Comparison of ENCODE assay signal across 28 cellular contexts in genomic region chr11:123523539-123523938, GRCh38.
"Had no signal": no experiment of that assay in that cellular context is flagged by ENCODE, and none has a peak within 500 bp of the region (broad histone marks: within the 10 kb centered on the region; RNA-seq: fewer than 3 reads in every experiment).

No MANE protein-coding gene starts in this region.

- H3K4me1 ChIP-seq: body of pancreas, colonic mucosa had no signal

- FAIRE-seq: endometrium, frontal cortex had no signal

- H3K4me3 ChIP-seq: body of pancreas, colonic mucosa had no signal

- H3K27me3 ChIP-seq: body of pancreas, colonic mucosa had no signal

- DNase-seq: activated CD4-positive, alpha-beta memory T cell treated with anti-CD3 and anti-CD28 coated beads, Interleukin-2, amount 10 ng/mL, durations not matched to agents 7 days and 5 days; activated CD4-positive, alpha-beta T cell treated with anti-CD3 and anti-CD28 coated beads for 1 hour; activated CD4-positive, alpha-beta T cell treated with anti-CD3 and anti-CD28 coated beads for 4 hours; activated CD4-positive, alpha-beta T cell treated with anti-CD3 and anti-CD28 coated beads, Interleukin-2, amount 10 ng/mL, durations not matched to agents 7 days and 5 days; activated CD4-positive, alpha-beta T cell treated with anti-CD3 and anti-CD28 coated beads, Interleukin-2, amount 50 U/mL, for 4 hours; activated CD8-positive, alpha-beta memory T cell treated with anti-CD3 and anti-CD28 coated beads, Interleukin-2, amount 50 U/mL, for 48 hours; activated effector memory CD4-positive, alpha-beta T cell treated with Interleukin-2 at 50 U/mL for 16 hours; activated gamma-delta T cell treated with Interleukin-2 at 50 U/mL for 16 hours; activated naive CD4-positive, alpha-beta T cell treated with anti-CD3 and anti-CD28 coated beads, Interleukin-2, amount 50 U/mL, for 16 hours; activated naive CD4-positive, alpha-beta T cell treated with Interleukin-2 at 50 U/mL for 16 hours; activated T-cell treated with anti-CD3 and anti-CD28 coated beads for 4 hours; activated T-cell treated with anti-CD3 and anti-CD28 coated beads, Interleukin-2, amount 50 U/mL, for 24 hours; activated T-cell treated with anti-CD3 and anti-CD28 coated beads, Interleukin-2, amount 50 U/mL, for 72 hours; amygdala; aorta; body of pancreas; caudate nucleus; cerebellar nuclear complex; colonic mucosa; effector CD8-positive, alpha-beta T cell; foreskin fibroblast; head of caudate nucleus; T-helper 2 cell had no signal

- ATAC-seq: activated T-cell treated with anti-CD3 and anti-CD28 coated beads, Interleukin-2, amount 50 U/mL, for 72 hours; activated T-helper 17 cell treated with anti-CD3 and anti-CD28 coated beads, Interleukin-2, amount 50 U/mL, for 72 hours; body of pancreas; esophagus mucosa; WTC11 had no signal

- H3K36me3 ChIP-seq: colonic mucosa had no signal

- H3K27ac ChIP-seq: body of pancreas, colonic mucosa had no signal

- H3K9me3 ChIP-seq: body of pancreas, colonic mucosa had no signal
